Comparison of ENCODE assay signal across 18 cellular contexts in genomic region chr11:117663389-117663788, GRCh38.
DNase-seq lines count a peak whose midpoint lies in the region; FAIRE-seq and TF ChIP-seq lines count a peak whose summit lies in the region.
"Had no signal": no experiment of that assay in that cellular context is flagged by ENCODE, and none has a peak within 500 bp of the region (broad histone marks: within the 10 kb centered on the region; RNA-seq: fewer than 3 reads in every experiment).

No MANE protein-coding gene starts in this region.

- H3K23me2 ChIP-seq in H1 (ENCODE audit: low read depth, low read length), result no peaks in the 10 kb centered on the region

- H3K27ac ChIP-seq in H1 (ENCODE audit: low read depth, low read length), result no peak overlapping the region
- H3K27ac ChIP-seq in neuronal stem cell (replicated peaks; ENCODE audit: low read length), result no peak overlapping the region
- H3K27ac ChIP-seq in prostate gland, result no peak overlapping the region
- no peak overlapping the region for H3K27ac ChIP-seq in Peyer's patch

- no peak overlapping the region for H2BK12ac ChIP-seq in H1 (ENCODE audit: low read depth, low read length)
- no peak overlapping the region for H2BK12ac ChIP-seq in neuronal stem cell (ENCODE audit: low read length)

- CTCF ChIA-PET in H1 (lab: Charles Lee; ENCODE audit: partially characterized antibody), result interaction anchor here (0.9 to 1.2 kb wide), 4 partner anchors 27 to 215 kb away, joined by 3 read pairs; no protein-coding TSS in a partner anchor

- 0 out of 2 replicates have a peak overlapping the region, but pooled peaks have one; percentile 55 for H2BK20ac ChIP-seq in H1 (ENCODE audit: low read length)

- H3K56ac ChIP-seq in H1 (replicated peaks; ENCODE audit: insufficient read length, low read depth, low read length), result no peak overlapping the region

- no peaks in the 10 kb centered on the region for H3K9me3 Mint-ChIP-seq in type B pancreatic cell
- H3K9me3 Mint-ChIP-seq: T-helper 1 cell treated with Interleukin-12 subunit alpha and Interleukin-12 subunit beta and Interleukin-4 antibody, amounts not matched to agents 30 μg/mL and 1 μg/mL, for 36 hours; WTC11 had no signal

- H4K8ac ChIP-seq in H1 (ENCODE audit: extremely low read depth, insufficient read depth, low read length) (no peak overlapping the region), neuronal stem cell (ENCODE audit: low read depth, low read length) (no peak overlapping the region)

- peaks cover 13% of the 10 kb centered on the region for H3K27me3 Mint-ChIP-seq in type B pancreatic cell

- H2BK5ac ChIP-seq in H1 (ENCODE audit: low read depth, low read length), result no peak overlapping the region; the same call in 1 of the 2 replicates
- H2BK5ac ChIP-seq in neuronal stem cell (ENCODE audit: low read length), result no peak overlapping the region

- H3K4me1 Mint-ChIP-seq in type B pancreatic cell (ENCODE audit: unreplicated experiment), result peaks cover 20% of the 10 kb centered on the region

- H3K9me3 ChIP-seq in H1 (ENCODE audit: insufficient read depth in 2 of 2, low read depth in 1 of 2, low read length in 1 of 2) (no peaks in the 10 kb centered on the region), neuronal stem cell (replicated peaks in 1 of 2; ENCODE audit: control insufficient read depth in 2 of 2, insufficient read depth in 1 of 2, low read depth in 1 of 2, low read length in 2 of 2) (no peaks in the 10 kb centered on the region), prostate gland (no peaks in the 10 kb centered on the region), Peyer's patch (no peaks in the 10 kb centered on the region)
- H3K9me3 ChIP-seq: transverse colon had no signal

- POLR2A ChIA-PET in H1 (lab: Charles Lee; ENCODE audit: partially characterized antibody), result no interaction called here

- no peak for TF ChIP-seq EP300 in H1 (IDR thresholded peaks at IDR 0.05; ENCODE audit: borderline replicate concordance in 1 of 2, low read depth in 2 of 2, low read length in 2 of 2)

- H3K9ac ChIP-seq in H1 (replicated peaks in 1 of 4; ENCODE audit: extremely low read depth in 1 of 4, low read depth in 3 of 4, low read length in 3 of 4) (no peak overlapping the region), neuronal stem cell (ENCODE audit: low read depth, low read length, poor library complexity) (peak overlapping the region; percentile 7)

- 0 out of 2 replicates have a peak overlapping the region, but pooled peaks have one; percentile 48 for H3K18ac ChIP-seq in H1 (ENCODE audit: extremely low read depth, low read length)
- H3K18ac ChIP-seq in neuronal stem cell (ENCODE audit: low read length), result peak overlapping the region; percentile 20

- H2BK15ac ChIP-seq in H1 (ENCODE audit: low read length) (peak overlapping the region; percentile 89; the same call in 1 of the 2 replicates), neuronal stem cell (ENCODE audit: low read length) (peak overlapping the region; percentile 82)

- H3K79me1 ChIP-seq in H1 (ENCODE audit: low read depth, low read length), result no peaks in the 10 kb centered on the region
- H3K79me1 ChIP-seq in neuronal stem cell (ENCODE audit: low read depth, low read length), result no peaks in the 10 kb centered on the region

- DNase-seq in NCI-H510A treated with DMSO at 0.1 percent for 48 hours (lab: John Stamatoyannopoulos, UW) (peak; percentile 35), NCI-H510A (lab: John Stamatoyannopoulos, UW) (no peak), H1 (ENCODE audit: low read depth in 1 of 2, low spot score in 2 of 2) (no peak), neuronal stem cell (ENCODE audit: low spot score) (no peak), type B pancreatic cell (ENCODE audit: extremely low spot score, unreplicated experiment) (no peak), prostate gland (ENCODE audit: low spot score) (no peak), Peyer's patch (no peak)
- DNase-seq in stimulated activated CD8-positive, alpha-beta memory T cell treated with anti-CD3 and anti-CD28 coated beads, Interleukin-4, amount 100 ng/mL, for 48 hours, result no peak
- DNase-seq: activated gamma-delta T cell; cortex of kidney; mesenchymal stem cell; NK-92 treated with Interleukin-12 subunit alpha and Interleukin-12 subunit beta, amount 100 ng/mL, for 24 hours; small intestine; transverse colon had no signal

- no peak overlapping the region for H3K4me2 ChIP-seq in H1 (ENCODE audit: insufficient read depth in 1 of 2, low read depth in 2 of 2, low read length in 2 of 2)
- no peak overlapping the region for H3K4me2 ChIP-seq in neuronal stem cell (ENCODE audit: insufficient read depth, low read length, poor library complexity, severe bottlenecking)

- no peak for TF ChIP-seq POLR2A in H1 (IDR thresholded peaks at IDR 0.05; ENCODE audit: control extremely low read depth in 1 of 2, low read depth in 2 of 2, low read length in 2 of 2)
- TF ChIP-seq POLR2A in prostate gland (IDR thresholded peaks at IDR 0.05), result no peak
- no peak for TF ChIP-seq POLR2A in Peyer's patch (IDR thresholded peaks at IDR 0.05)

- 77% methylated on average over 5 of the region's 5 CpGs; no CpG with 5 or more reads in 1 of the 2 experiments for WGBS in H1 (ENCODE audit: extremely low coverage in 1 of 2, insufficient coverage in 1 of 2, insufficient read length in 1 of 2, insufficient replicate concordance in 2 of 2, low coverage in 1 of 2, low lambda C conversion rate in 2 of 2, missing lambda C conversion rate in 1 of 2), 2 experiments
- no CpG with 5 or more reads among the region's 5 CpGs for WGBS in neuronal stem cell (ENCODE audit: extremely low coverage in 2 of 2, insufficient read length in 2 of 2, insufficient replicate concordance in 1 of 2), 2 donors
- WGBS in prostate gland, result 33% methylated on average over 5 of the region's 5 CpGs

- H4K5ac ChIP-seq in H1 (ENCODE audit: insufficient read length, low read depth, low read length), result no peak overlapping the region

- intact Hi-C loops in prostate gland (cut with DNase I), result no loop called here

- TF ChIP-seq RAD21 in H1 (IDR thresholded peaks at IDR 0.05 in 1 of 2, conservative IDR thresholded peaks at IDR 0.05 in 1 of 2; ENCODE audit: low read depth in 2 of 2, low read length in 2 of 2), result no peak

- H3K4me3 Mint-ChIP-seq in type B pancreatic cell, result no peak overlapping the region
- H3K4me3 Mint-ChIP-seq: T-helper 1 cell treated with Interleukin-12 subunit alpha and Interleukin-12 subunit beta and Interleukin-4 antibody, amounts not matched to agents 30 μg/mL and 1 μg/mL, for 36 hours; WTC11 had no signal

- no peaks in the 10 kb centered on the region for H3K36me3 ChIP-seq in H1 (ENCODE audit: control insufficient read depth in 2 of 4, insufficient read depth in 4 of 4, low read length in 3 of 4)
- H3K36me3 ChIP-seq in neuronal stem cell (replicated peaks in 1 of 2; ENCODE audit: control insufficient read depth in 2 of 2, insufficient read depth in 2 of 2, low read length in 2 of 2), result no peaks in the 10 kb centered on the region
- no peaks in the 10 kb centered on the region for H3K36me3 ChIP-seq in prostate gland
- H3K36me3 ChIP-seq in Peyer's patch, result no peaks in the 10 kb centered on the region
- H3K36me3 ChIP-seq: transverse colon had no signal

- peaks cover 0 to 16% (median 8%) of the 10 kb centered on the region in 4 experiments; a peak in 5 of 7 replicates for H3K4me1 ChIP-seq in H1 (replicated peaks in 1 of 4; ENCODE audit: control insufficient read depth in 3 of 4, insufficient read depth in 4 of 4, low read length in 3 of 4)
- peaks cover 23 to 39% of the 10 kb centered on the region in 2 donors for H3K4me1 ChIP-seq in neuronal stem cell (ENCODE audit: control insufficient read depth in 2 of 2, insufficient read depth in 1 of 2, low read depth in 1 of 2, low read length in 2 of 2)
- no peaks in the 10 kb centered on the region for H3K4me1 ChIP-seq in prostate gland (replicated peaks)
- peaks cover 0 to 22% (median 4%) of the 10 kb centered on the region in 4 donors for H3K4me1 ChIP-seq in Peyer's patch

- H3K4me3 ChIP-seq in H1 (ENCODE audit: extremely low read depth in 1 of 4, insufficient read depth in 2 of 4, low read depth in 3 of 4, low read length in 4 of 4), result no peak overlapping the region
- no peak overlapping the region for H3K4me3 ChIP-seq in neuronal stem cell (ENCODE audit: low read length in 2 of 2)
- H3K4me3 ChIP-seq in prostate gland, result no peak overlapping the region
- no peak overlapping the region for H3K4me3 ChIP-seq in Peyer's patch
- H3K4me3 ChIP-seq: transverse colon had no signal

- H4K91ac ChIP-seq in H1 (replicated peaks; ENCODE audit: insufficient read length, low read length) (no peak overlapping the region), neuronal stem cell (ENCODE audit: low read depth, low read length, poor library complexity) (no peak overlapping the region)

- no peak overlapping the region for H3K23ac ChIP-seq in H1 (ENCODE audit: insufficient read length)
- H3K23ac ChIP-seq in neuronal stem cell (ENCODE audit: low read depth, low read length, poor library complexity), result no peak overlapping the region

- no peak overlapping the region for H2AFZ ChIP-seq in H1 (ENCODE audit: low read length)
- H2AFZ ChIP-seq in neuronal stem cell (ENCODE audit: low read length), result no peak overlapping the region

- H3K14ac ChIP-seq in H1 (ENCODE audit: insufficient read length) (no peak overlapping the region), neuronal stem cell (ENCODE audit: low read length) (no peak overlapping the region)

- peak overlapping the region; percentile 43 for H3K27ac Mint-ChIP-seq in type B pancreatic cell
- H3K27ac Mint-ChIP-seq: T-helper 1 cell treated with Interleukin-12 subunit alpha and Interleukin-12 subunit beta and Interleukin-4 antibody, amounts not matched to agents 30 μg/mL and 1 μg/mL, for 36 hours; WTC11 had no signal

- H4K20me1 ChIP-seq in H1 (replicated peaks in 1 of 2; ENCODE audit: control insufficient read depth in 1 of 2, insufficient read depth in 2 of 2, low read length in 2 of 2), result no peaks in the 10 kb centered on the region

- H2BK120ac ChIP-seq in H1 (replicated peaks; ENCODE audit: low read depth, low read length) (no peak overlapping the region), neuronal stem cell (ENCODE audit: low read depth, low read length) (no peak overlapping the region)

- no peak for FAIRE-seq in H1 (lab: Jason Lieb, UNC)
- FAIRE-seq: astrocyte, islet of Langerhans, small intestine had no signal

- TF ChIP-seq CTCF in H1 (IDR thresholded peaks at IDR 0.05; ENCODE audit: control extremely low read depth in 1 of 3, insufficient read depth in 1 of 3, low read depth in 1 of 3, low read length in 3 of 3), result no peak
- no peak for TF ChIP-seq CTCF in type B pancreatic cell (conservative IDR thresholded peaks at IDR 0.05)
- no peak for TF ChIP-seq CTCF in prostate gland (IDR thresholded peaks at IDR 0.05)
- no peak for TF ChIP-seq CTCF in Peyer's patch (IDR thresholded peaks at IDR 0.05)

- no peaks in the 10 kb centered on the region for H3K36me3 Mint-ChIP-seq in type B pancreatic cell
- H3K36me3 Mint-ChIP-seq: WTC11 had no signal

- H3K27me3 ChIP-seq in H1 (replicated peaks in 1 of 4; ENCODE audit: control insufficient read depth in 3 of 4, extremely low read depth in 1 of 4, insufficient read depth in 3 of 4, low read length in 3 of 4), result no peaks in the 10 kb centered on the region
- H3K27me3 ChIP-seq in neuronal stem cell (ENCODE audit: control insufficient read depth in 3 of 3, insufficient read depth in 3 of 3, low read depth in 1 of 3, low read length in 3 of 3), result peaks cover 0 to 79% (median 0%) of the 10 kb centered on the region in 3 experiments
- H3K27me3 ChIP-seq in prostate gland (replicated peaks; ENCODE audit: insufficient read depth), result no peaks in the 10 kb centered on the region
- H3K27me3 ChIP-seq in Peyer's patch, result no peaks in the 10 kb centered on the region
- H3K27me3 ChIP-seq: transverse colon had no signal

- no peak overlapping the region for H3K4ac ChIP-seq in H1 (replicated peaks; ENCODE audit: insufficient read length, low read depth, low read length)
- no peak overlapping the region for H3K4ac ChIP-seq in neuronal stem cell (ENCODE audit: low read length)

- H2AK5ac ChIP-seq in H1 (ENCODE audit: low read depth, low read length) (no peak overlapping the region), neuronal stem cell (ENCODE audit: low read depth, low read length) (peak overlapping the region; percentile 36)

- no peaks in the 10 kb centered on the region for H3K79me2 ChIP-seq in H1 (ENCODE audit: control insufficient read depth in 1 of 2, insufficient read depth in 2 of 2, low read length in 2 of 2)
